In genomic region chr10:12050528-12050927, GRCh38 we compare ENCODE assay signal across 26 cellular contexts. TPM values are rescaled to one million over a fixed set of nuclear protein-coding genes. Genes with fewer than 3 reads are reported as not detected.
DNase-seq lines count a peak whose midpoint lies in the region; ATAC-seq and TF ChIP-seq lines count a peak whose summit lies in the region.
"Had no signal": no experiment of that assay in that cellular context is flagged by ENCODE, and none has a peak within 500 bp of the region (broad histone marks: within the 10 kb centered on the region; RNA-seq: fewer than 3 reads in every experiment).

No MANE protein-coding gene starts in this region.

- TF ChIP-seq CTCF in CD14-positive monocyte (IDR thresholded peaks at IDR 0.05) (no peak), OCI-LY7 (conservative IDR thresholded peaks at IDR 0.05; ENCODE audit: low read length) (no peak), lung (IDR thresholded peaks at IDR 0.05; ENCODE audit: control extremely low read depth, extremely low read depth) (no peak)

- peak; percentile 36 for ATAC-seq in lung (ENCODE audit: insufficient read depth, low FRiP score)
- no peak for ATAC-seq in HG03175 (IDR thresholded peaks at IDR 0.05; ENCODE audit: unreplicated experiment)
- ATAC-seq in HG03045 (IDR thresholded peaks at IDR 0.05; ENCODE audit: unreplicated experiment), result no peak
- ATAC-seq: gastrocnemius medialis; left colon; stimulated activated naive CD8-positive, alpha-beta T cell treated with anti-CD3 and anti-CD28 coated beads, Interleukin-15, Interleukin-2, amounts not matched to agents 100 U/mL and 50 U/mL, for 24 hours had no signal

- DNase-seq in CD14-positive monocyte (ENCODE audit: low spot score) (no peak), OCI-LY7 (ENCODE audit: low spot score) (no peak), lung (ENCODE audit: low spot score) (no peak), NCI-H2196 (lab: John Stamatoyannopoulos, UW; ENCODE audit: unreplicated experiment) (no peak)
- DNase-seq in NK-92 treated with Interleukin-12 subunit alpha and Interleukin-12 subunit beta, amount 100 ng/mL, for 24 hours (lab: John Stamatoyannopoulos, UW), result no peak
- DNase-seq: ACHN; activated CD4-positive, alpha-beta T cell treated with anti-CD3 and anti-CD28 coated beads, Interleukin-2, amount 50 U/mL, for 1 hour; activated naive CD4-positive, alpha-beta T cell treated with anti-CD3 and anti-CD28 coated beads, Interleukin-2, amount 10 ng/mL, durations not matched to agents 7 days and 5 days; endodermal cell; gastrocnemius medialis; left colon; naive thymus-derived CD4-positive, alpha-beta T cell; stimulated activated CD4-positive, alpha-beta T cell treated with anti-CD3 and anti-CD28 coated beads, Interleukin-4, amount 100 ng/mL, for 1 hour; stimulated activated naive CD8-positive, alpha-beta T cell treated with anti-CD3 and anti-CD28 coated beads, Interleukin-15, Interleukin-2, amounts not matched to agents 100 U/mL and 50 U/mL, for 24 hours; WERI-Rb-1 had no signal

- H3K4me1 Mint-ChIP-seq in CD14-positive monocyte (peaks cover 32% of the 10 kb centered on the region), IgD-negative memory B cell (peaks cover 40 to 42% (median 40%) of the 10 kb centered on the region in 3 donors)
- H3K4me1 Mint-ChIP-seq: activated naive CD4-positive, alpha-beta T cell treated with anti-CD3 and anti-CD28 coated beads, Interleukin-2, amount 10 ng/mL, durations not matched to agents 7 days and 5 days; endodermal cell; mesothelial cell of epicardium had no signal

- H3K4me3 Mint-ChIP-seq in CD14-positive monocyte (no peak overlapping the region), IgD-negative memory B cell (no peak overlapping the region)
- H3K4me3 Mint-ChIP-seq: activated naive CD4-positive, alpha-beta T cell treated with anti-CD3 and anti-CD28 coated beads, Interleukin-2, amount 10 ng/mL, durations not matched to agents 7 days and 5 days; activated T-helper 1 cell treated with anti-CD3 and anti-CD28 coated beads, Interleukin-12 subunit alpha, Interleukin-12 subunit beta, Interleukin-2, Interleukin-4 antibody, amounts not matched to agents 30 ng/mL and 10 ng/mL and 1 ng/mL, durations not matched to agents 14 hours and 24 hours and 36 hours; endodermal cell; mesothelial cell of epicardium; naive thymus-derived CD4-positive, alpha-beta T cell had no signal

- no peaks in the 10 kb centered on the region for H3K79me2 ChIP-seq in OCI-LY7 (ENCODE audit: insufficient read depth, low read depth, low read length)
- H3K79me2 ChIP-seq: hepatocyte had no signal

- peak overlapping the region; percentile 22; the same call in 1 of the 2 replicates for H3K4me2 ChIP-seq in OCI-LY7 (ENCODE audit: low read length)
- H3K4me2 ChIP-seq: hepatocyte had no signal

- H3K4me1 ChIP-seq in OCI-LY7 (ENCODE audit: insufficient read depth, low read length, poor library complexity, severe bottlenecking), result peaks cover 26% of the 10 kb centered on the region
- H3K4me1 ChIP-seq in lung (ENCODE audit: control insufficient read depth in 2 of 2, insufficient read depth in 2 of 2, low read length in 2 of 2), result peaks cover 0 to 2% of the 10 kb centered on the region in 2 donors

- no TSS peak for BruUV-seq in OCI-LY7 (replicated peaks; lab: Mats Ljungman, UMichigan)

- H4K20me1 ChIP-seq in OCI-LY7 (ENCODE audit: insufficient read depth, low read length), result no peaks in the 10 kb centered on the region
- H4K20me1 ChIP-seq: BLaER1 had no signal

- H3K9me3 ChIP-seq in OCI-LY7 (ENCODE audit: low read length) (no peaks in the 10 kb centered on the region), lung (ENCODE audit: control insufficient read depth in 2 of 2, insufficient read depth in 1 of 2, low read length in 1 of 2) (no peaks in the 10 kb centered on the region)
- H3K9me3 ChIP-seq: BLaER1, gastrocnemius medialis, thoracic aorta had no signal

- H3K4me3 ChIP-seq in OCI-LY7 (ENCODE audit: low read depth, low read length, poor library complexity, severe bottlenecking), result no peak overlapping the region
- no peak overlapping the region for H3K4me3 ChIP-seq in lung
- H3K4me3 ChIP-seq: BLaER1, cardiac muscle cell, coronary artery, gastrocnemius medialis, hepatocyte, SK-N-MC, thoracic aorta had no signal

- H3K27ac ChIP-seq in OCI-LY7 (ENCODE audit: low read depth, low read length, poor library complexity, severe bottlenecking) (peak overlapping the region; percentile 37), lung (ENCODE audit: low read depth in 1 of 2, low read length in 1 of 2) (no peak overlapping the region)
- H3K27ac ChIP-seq: BLaER1, cardiac muscle cell, coronary artery, gastrocnemius medialis, hepatocyte, SK-N-MC, thoracic aorta, WERI-Rb-1 had no signal

- H3K9me3 Mint-ChIP-seq in CD14-positive monocyte (peaks cover 0 to 3% (median 0%) of the 10 kb centered on the region in 7 donors), IgD-negative memory B cell (no peaks in the 10 kb centered on the region)
- H3K9me3 Mint-ChIP-seq: activated naive CD4-positive, alpha-beta T cell treated with anti-CD3 and anti-CD28 coated beads, Interleukin-2, amount 10 ng/mL, durations not matched to agents 7 days and 5 days; activated T-helper 1 cell treated with anti-CD3 and anti-CD28 coated beads, Interleukin-12 subunit alpha, Interleukin-12 subunit beta, Interleukin-2, Interleukin-4 antibody, amounts not matched to agents 30 ng/mL and 10 ng/mL and 1 ng/mL, durations not matched to agents 14 hours and 24 hours and 36 hours; endodermal cell; mesothelial cell of epicardium; naive thymus-derived CD4-positive, alpha-beta T cell had no signal

- CTCF ChIA-PET in OCI-LY7 (lab: Charles Lee; ENCODE audit: unreplicated experiment), result interaction anchor here (0.9 to 1.5 kb wide), 2 partner anchors 8 to 13 kb away, joined by 3 to 6 read pairs; partner anchors contain the start of gene UPF2

- H3K9me2 ChIP-seq in OCI-LY7 (ENCODE audit: insufficient read depth, low read length), result no peaks in the 10 kb centered on the region

- no peaks in the 10 kb centered on the region for H3K27me3 ChIP-seq in lung (ENCODE audit: control insufficient read depth, insufficient read depth)
- H3K27me3 ChIP-seq: BLaER1, cardiac muscle cell, gastrocnemius medialis, hepatocyte had no signal

- H3K36me3 Mint-ChIP-seq in CD14-positive monocyte (peaks cover 0 to 2% of the 10 kb centered on the region in 2 donors), IgD-negative memory B cell (peaks cover 7% of the 10 kb centered on the region)
- H3K36me3 Mint-ChIP-seq: activated naive CD4-positive, alpha-beta T cell treated with anti-CD3 and anti-CD28 coated beads, Interleukin-2, amount 10 ng/mL, durations not matched to agents 7 days and 5 days; mesothelial cell of epicardium had no signal

- peaks cover 0 to 2% (median 0%) of the 10 kb centered on the region in 3 donors for H3K27me3 Mint-ChIP-seq in CD14-positive monocyte (ENCODE audit: low read depth in 3 of 3)
- H3K27me3 Mint-ChIP-seq in IgD-negative memory B cell, result no peaks in the 10 kb centered on the region

- H3K27ac Mint-ChIP-seq in CD14-positive monocyte (peak overlapping the region in 4 of 7 donors; percentile 45 to 86 (median 82)), IgD-negative memory B cell (peak overlapping the region in 2 of 3 donors; percentile 59 to 74)
- H3K27ac Mint-ChIP-seq: activated naive CD4-positive, alpha-beta T cell treated with anti-CD3 and anti-CD28 coated beads, Interleukin-2, amount 10 ng/mL, durations not matched to agents 7 days and 5 days; activated T-helper 1 cell treated with anti-CD3 and anti-CD28 coated beads, Interleukin-12 subunit alpha, Interleukin-12 subunit beta, Interleukin-2, Interleukin-4 antibody, amounts not matched to agents 30 ng/mL and 10 ng/mL and 1 ng/mL, durations not matched to agents 14 hours and 24 hours and 36 hours; endodermal cell; mesothelial cell of epicardium had no signal

- POLR2A ChIA-PET in OCI-LY7 (lab: Charles Lee), result interaction anchor here (0.6 to 2.2 kb wide), 11 partner anchors 8 to 292 kb away, joined by 3 to 20 read pairs (median 7); partner anchors contain the start of genes DHTKD1 and UPF2

- H2AFZ ChIP-seq in OCI-LY7 (ENCODE audit: low read length), result peak overlapping the region; percentile 100
- H2AFZ ChIP-seq: hepatocyte had no signal

- intact Hi-C loops in CD14-positive monocyte (cut with micrococcal nuclease), result no loop called here
- intact Hi-C loops in OCI-LY7 (cut with micrococcal nuclease; ENCODE audit: unreplicated experiment), result no loop called here

- no peaks in the 10 kb centered on the region for H3K36me3 ChIP-seq in OCI-LY7 (ENCODE audit: insufficient read depth, low read length)
- H3K36me3 ChIP-seq in lung (ENCODE audit: control insufficient read depth in 2 of 2, insufficient read depth in 2 of 2, low read length in 2 of 2), result no peaks in the 10 kb centered on the region
- H3K36me3 ChIP-seq: BLaER1, cardiac muscle cell, gastrocnemius medialis, thoracic aorta, WERI-Rb-1 had no signal

RNA-seq across cellular contexts. Expression of gene UPF2, which starts 7.9 kb away (rescaled TPM):
- polyA plus RNA-seq in CD14-positive monocyte (1 to 10 TPM; 2.7 to 4.3 TPM), IgD-negative memory B cell (32.2 TPM), lung (10 to 100 TPM in 1 of 2 donors, 1 to 10 TPM in 1; 7.4 to 10.9 TPM)
- 24.8 and 28.0 TPM in 2 replicates for total RNA-seq in OCI-LY7 (2014; rRNA removed; shearing (Covaris generic))
- total RNA-seq in OCI-LY7 (2022) (44.6 and 46.8 TPM in 2 replicates), lung (10 to 100 TPM; 15.7 to 36.4 TPM)

RNA-seq across cellular contexts. Expression of gene DHTKD1, which starts 18.2 kb away (rescaled TPM):
- polyA plus RNA-seq in CD14-positive monocyte (10 to 100 TPM in 1 of 2 donors, 1 to 10 TPM in 1; 7.0 to 12.1 TPM), IgD-negative memory B cell (26.3 TPM), lung (1 to 10 TPM; 8.5 to 8.6 TPM)
- total RNA-seq in OCI-LY7 (2014; rRNA removed; shearing (Covaris generic)), result 46.5 and 53.1 TPM in 2 replicates
- total RNA-seq in OCI-LY7 (2022) (71.4 and 81.9 TPM in 2 replicates), lung (10 to 100 TPM; 18.4 to 22.1 TPM)
